ENCODE assay signal across 1 cellular context in genomic region chr11:77994434-77995362, GRCh38.
A peak's percentile ranks its signal among the peaks of the same experiment; 100 is the strongest.
TF ChIP-seq lines count a peak whose summit lies in the region.

A gene with protein sequence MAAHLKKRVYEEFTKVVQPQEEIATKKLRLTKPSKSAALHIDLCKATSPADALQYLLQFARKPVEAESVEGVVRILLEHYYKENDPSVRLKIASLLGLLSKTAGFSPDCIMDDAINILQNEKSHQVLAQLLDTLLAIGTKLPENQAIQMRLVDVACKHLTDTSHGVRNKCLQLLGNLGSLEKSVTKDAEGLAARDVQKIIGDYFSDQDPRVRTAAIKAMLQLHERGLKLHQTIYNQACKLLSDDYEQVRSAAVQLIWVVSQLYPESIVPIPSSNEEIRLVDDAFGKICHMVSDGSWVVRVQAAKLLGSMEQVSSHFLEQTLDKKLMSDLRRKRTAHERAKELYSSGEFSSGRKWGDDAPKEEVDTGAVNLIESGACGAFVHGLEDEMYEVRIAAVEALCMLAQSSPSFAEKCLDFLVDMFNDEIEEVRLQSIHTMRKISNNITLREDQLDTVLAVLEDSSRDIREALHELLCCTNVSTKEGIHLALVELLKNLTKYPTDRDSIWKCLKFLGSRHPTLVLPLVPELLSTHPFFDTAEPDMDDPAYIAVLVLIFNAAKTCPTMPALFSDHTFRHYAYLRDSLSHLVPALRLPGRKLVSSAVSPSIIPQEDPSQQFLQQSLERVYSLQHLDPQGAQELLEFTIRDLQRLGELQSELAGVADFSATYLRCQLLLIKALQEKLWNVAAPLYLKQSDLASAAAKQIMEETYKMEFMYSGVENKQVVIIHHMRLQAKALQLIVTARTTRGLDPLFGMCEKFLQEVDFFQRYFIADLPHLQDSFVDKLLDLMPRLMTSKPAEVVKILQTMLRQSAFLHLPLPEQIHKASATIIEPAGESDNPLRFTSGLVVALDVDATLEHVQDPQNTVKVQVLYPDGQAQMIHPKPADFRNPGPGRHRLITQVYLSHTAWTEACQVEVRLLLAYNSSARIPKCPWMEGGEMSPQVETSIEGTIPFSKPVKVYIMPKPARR (minus strand): TSS chr11:77994668. CDS start chr11:77994643, 25 bp downstream.

TF ChIP-seq in K562, 482 proteins besides CTCF, POLR2A, EP300 and RAD21 (continued from another document):
- peak; percentile 71; the same call in 1 of the 2 replicates for TF ChIP-seq PML (IDR thresholded peaks at IDR 0.05; ENCODE audit: low read length)
